2 cellular contexts compared by ENCODE assay signal in the genomic region with DNA sequence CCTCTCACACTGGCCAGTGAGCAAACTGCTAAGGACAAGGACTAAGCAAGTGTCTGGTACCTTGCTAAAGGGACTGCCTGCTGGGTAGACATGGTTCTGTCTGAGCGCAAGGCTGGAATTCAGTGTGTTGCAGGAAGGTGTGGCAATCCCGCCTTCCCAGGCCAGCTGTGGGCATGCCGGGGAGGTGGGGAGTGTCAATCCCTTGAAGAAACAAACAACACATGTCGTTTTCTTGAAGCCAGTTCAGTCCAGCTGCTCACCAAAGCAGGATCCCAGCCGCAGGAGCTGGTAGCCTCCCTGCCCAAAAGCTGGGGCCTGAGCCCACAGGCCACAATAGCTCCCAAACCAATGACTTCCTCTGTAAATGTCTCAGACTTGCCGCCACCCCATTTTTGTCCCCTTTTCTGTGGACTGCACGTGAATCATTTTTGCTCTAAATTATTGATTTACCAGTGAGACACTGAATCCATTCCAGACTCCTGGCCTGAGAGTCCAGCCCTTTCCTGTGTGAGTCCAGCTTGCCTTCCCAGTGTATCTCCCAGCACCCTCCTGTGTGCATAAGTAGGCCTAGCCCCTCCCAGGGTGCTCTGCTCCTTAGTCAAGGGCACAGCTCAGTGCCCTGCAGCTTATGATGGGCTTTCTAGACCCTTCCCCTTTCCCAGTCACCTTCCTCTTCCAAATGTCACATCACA.
TF ChIP-seq lines count a peak whose summit lies in the region.

No MANE protein-coding gene starts in this region.

TF ChIP-seq in Ishikawa, 13 proteins besides CTCF, POLR2A, EP300 and RAD21:
- no peak for TF ChIP-seq REST (IDR thresholded peaks at IDR 0.05; ENCODE audit: low read depth)
- TF ChIP-seq TEAD4 (IDR thresholded peaks at IDR 0.05), result peak; percentile 93
- peak; percentile 66 for TF ChIP-seq TCF12 (IDR thresholded peaks at IDR 0.05; ENCODE audit: low read depth)
- TF ChIP-seq CEBPB (IDR thresholded peaks at IDR 0.05), result peak; percentile 85
- TF ChIP-seq NFIC (IDR thresholded peaks at IDR 0.05), result peak; percentile 24; the same call in 1 of the 2 replicates
- TF ChIP-seq USF1 (IDR thresholded peaks at IDR 0.05), result no peak
- TF ChIP-seq TAF1 (IDR thresholded peaks at IDR 0.05; ENCODE audit: low read depth), result no peak
- peak; percentile 99 for TF ChIP-seq MAX (IDR thresholded peaks at IDR 0.05)
TF ChIP-seq in Ishikawa: peak in this region for 5.

TF ChIP-seq in H1, 55 proteins besides CTCF, POLR2A, EP300 and RAD21 (continued from another document):
- TF ChIP-seq, protein P1, sequence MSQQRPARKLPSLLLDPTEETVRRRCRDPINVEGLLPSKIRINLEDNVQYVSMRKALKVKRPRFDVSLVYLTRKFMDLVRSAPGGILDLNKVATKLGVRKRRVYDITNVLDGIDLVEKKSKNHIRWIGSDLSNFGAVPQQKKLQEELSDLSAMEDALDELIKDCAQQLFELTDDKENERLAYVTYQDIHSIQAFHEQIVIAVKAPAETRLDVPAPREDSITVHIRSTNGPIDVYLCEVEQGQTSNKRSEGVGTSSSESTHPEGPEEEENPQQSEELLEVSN (IDR thresholded peaks at IDR 0.05), result 0 out of 2 replicates have a peak, but pooled peaks have one; percentile 25
- TF ChIP-seq CEBPB (IDR thresholded peaks at IDR 0.05; ENCODE audit: low read depth, low read length) (0 out of 2 replicates have a peak, but pooled peaks have one; percentile 4), SRF (IDR thresholded peaks at IDR 0.05; ENCODE audit: low read depth, low read length) (no peak)
